1 cellular context compared by ENCODE assay signal in genomic region chr5:72096602-72097205, GRCh38.
TF ChIP-seq lines count a peak whose summit lies in the region.

No MANE protein-coding gene starts in this region.

TF ChIP-seq in SK-N-SH treated with all-trans-retinoic acid at 6 μM for 48 hours, 23 proteins besides CTCF, POLR2A, EP300 and RAD21 (continued from another document):
- TF ChIP-seq POU6F1 (CRISPR knock-in tag; IDR thresholded peaks at IDR 0.05; ENCODE audit: borderline replicate concordance, low read depth) = no peak
- no peak for TF ChIP-seq ZNF565 (CRISPR knock-in tag; conservative IDR thresholded peaks at IDR 0.05; ENCODE audit: low read depth)
- TF ChIP-seq ZFP3 (CRISPR knock-in tag; IDR thresholded peaks at IDR 0.05) = no peak
- no peak for TF ChIP-seq TCF4 (CRISPR knock-in tag; IDR thresholded peaks at IDR 0.05; ENCODE audit: borderline replicate concordance)
- no peak for TF ChIP-seq ZNF70 (CRISPR knock-in tag; IDR thresholded peaks at IDR 0.05)
